18 cellular contexts compared by ENCODE assay signal in the genomic region with DNA sequence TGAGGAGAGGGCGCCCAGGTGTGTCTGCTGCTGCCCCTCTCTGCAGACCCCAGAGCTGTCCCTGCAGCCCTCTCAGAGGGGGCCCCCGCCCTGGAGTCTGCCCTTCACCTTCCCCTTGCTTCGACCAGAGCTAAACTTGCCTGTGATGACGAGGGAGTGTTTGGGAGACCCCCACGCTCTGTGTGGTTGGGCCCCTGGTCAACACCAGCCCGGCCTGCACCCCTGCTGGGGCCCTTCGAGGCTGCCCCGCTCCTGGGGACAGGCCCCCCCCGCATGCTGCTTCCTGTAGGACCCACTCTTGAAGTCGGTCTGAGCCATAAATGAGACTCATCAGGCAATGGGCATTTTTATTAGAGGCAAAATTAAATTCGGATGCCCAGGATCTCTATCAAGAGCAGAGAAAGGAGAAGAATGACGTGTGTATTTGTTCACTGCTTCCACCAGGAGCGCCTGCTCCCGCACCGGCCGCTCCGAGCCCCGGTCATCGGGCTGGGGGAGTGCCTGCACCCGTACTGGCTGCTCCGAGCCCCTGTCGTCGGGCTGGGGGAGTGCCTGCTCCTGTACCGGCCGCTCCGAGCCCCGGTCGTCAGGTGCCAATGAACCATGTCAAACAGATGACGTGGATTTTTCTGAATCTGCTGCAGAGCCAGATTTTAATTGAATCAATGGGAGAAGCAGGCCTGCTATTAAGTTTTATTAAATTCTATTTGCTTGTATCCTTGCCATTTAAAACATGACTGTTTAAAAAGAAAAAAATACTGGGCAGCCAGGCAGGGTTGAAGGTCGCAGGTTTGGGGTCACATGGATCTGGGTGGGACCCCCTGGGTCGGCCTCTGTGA. TPM values are rescaled to one million over a fixed set of nuclear protein-coding genes. Genes with fewer than 3 reads are reported as not detected.
DNase-seq lines count a peak whose midpoint lies in the region; ATAC-seq lines count a peak whose summit lies in the region.
"Had no signal": no experiment of that assay in that cellular context is flagged by ENCODE, and none has a peak within 500 bp of the region (broad histone marks: within the 10 kb centered on the region; RNA-seq: fewer than 3 reads in every experiment).

No MANE protein-coding gene starts in this region.

- H3K79me1 ChIP-seq in neuronal stem cell (ENCODE audit: low read depth, low read length), result peaks cover 2% of the 10 kb centered on the region

- H3K36me3 Mint-ChIP-seq in activated naive CD4-positive, alpha-beta T cell treated with anti-CD3 and anti-CD28 coated beads, Interleukin-2, amount 50 U/mL, for 24 hours, result peaks cover 6% of the 10 kb centered on the region

- peak overlapping the region; percentile 53 for H2AK5ac ChIP-seq in neuronal stem cell (ENCODE audit: low read depth, low read length)

- H3K36me3 ChIP-seq in H7 (replicated peaks; ENCODE audit: control insufficient read depth, insufficient read depth, low read length), result no peaks in the 10 kb centered on the region
- no peaks in the 10 kb centered on the region for H3K36me3 ChIP-seq in neuronal stem cell (replicated peaks in 1 of 2; ENCODE audit: control insufficient read depth in 2 of 2, insufficient read depth in 2 of 2, low read length in 2 of 2)
- H3K36me3 ChIP-seq: HAP-1 had no signal

- H2BK5ac ChIP-seq in neuronal stem cell (ENCODE audit: low read length), result no peak overlapping the region

- no peak for ATAC-seq in GM19351 (IDR thresholded peaks at IDR 0.05; ENCODE audit: unreplicated experiment)
- ATAC-seq: Panc1 had no signal

- no peaks in the 10 kb centered on the region for H3K27me3 Mint-ChIP-seq in activated naive CD4-positive, alpha-beta T cell treated with anti-CD3 and anti-CD28 coated beads, Interleukin-2, amount 50 U/mL, for 24 hours

- H3K27ac Mint-ChIP-seq in activated naive CD4-positive, alpha-beta T cell treated with anti-CD3 and anti-CD28 coated beads, Interleukin-2, amount 50 U/mL, for 24 hours, result no peak overlapping the region

- no peak overlapping the region for H3K4me3 ChIP-seq in H7 (ENCODE audit: insufficient read depth, low read depth, low read length)
- H3K4me3 ChIP-seq in neuronal stem cell (ENCODE audit: low read length in 2 of 2), result no peak overlapping the region
- H3K4me3 ChIP-seq: HAP-1 had no signal

- H2BK120ac ChIP-seq in neuronal stem cell (ENCODE audit: low read depth, low read length), result no peak overlapping the region

- no peak overlapping the region for H3K27ac ChIP-seq in neuronal stem cell (replicated peaks; ENCODE audit: low read length)

- H3K27me3 ChIP-seq in H7 (ENCODE audit: control insufficient read depth, insufficient read depth, low read length), result peaks cover 22% of the 10 kb centered on the region
- peaks cover 0 to 79% (median 18%) of the 10 kb centered on the region in 3 experiments for H3K27me3 ChIP-seq in neuronal stem cell (ENCODE audit: control insufficient read depth in 3 of 3, insufficient read depth in 3 of 3, low read depth in 1 of 3, low read length in 3 of 3)

- no peak overlapping the region for H2BK12ac ChIP-seq in neuronal stem cell (ENCODE audit: low read length)

- no peak overlapping the region for H4K8ac ChIP-seq in neuronal stem cell (ENCODE audit: low read depth, low read length)

- no CpG with 5 or more reads among the region's 31 CpGs for WGBS in neuronal stem cell (ENCODE audit: extremely low coverage in 2 of 2, insufficient read length in 2 of 2, insufficient replicate concordance in 1 of 2), 2 donors

- H2AFZ ChIP-seq in neuronal stem cell (ENCODE audit: low read length), result no peak overlapping the region

- H3K4me3 Mint-ChIP-seq in activated naive CD4-positive, alpha-beta T cell treated with anti-CD3 and anti-CD28 coated beads, Interleukin-2, amount 50 U/mL, for 24 hours, result peak overlapping the region; percentile 52

- no peak overlapping the region for H3K14ac ChIP-seq in neuronal stem cell (ENCODE audit: low read length)

- H3K4me2 ChIP-seq in neuronal stem cell (ENCODE audit: insufficient read depth, low read length, poor library complexity, severe bottlenecking), result no peak overlapping the region

- no peak for DNase-seq in activated naive CD4-positive, alpha-beta T cell treated with anti-CD3 and anti-CD28 coated beads, Interleukin-2, amount 50 U/mL, for 16 hours
- peak; percentile 85 for DNase-seq in H7
- DNase-seq in iPS-NIHi11 (ENCODE audit: low spot score), result peak; percentile 66
- no peak for DNase-seq in neuronal stem cell (ENCODE audit: low spot score)
- no peak for DNase-seq in SKM-1 treated with dmso at 0.1 percent for 144 hours (lab: John Stamatoyannopoulos, UW; ENCODE audit: unreplicated experiment)
- DNase-seq in nucleus accumbens (lab: John Stamatoyannopoulos, UW), result no peak
- DNase-seq: 8988T, EL, KBM-7, MM.1S, NCI-H1048, NCI-H1436 treated with DMSO at 0.1 percent for 48 hours, NCI-H1930, NCI-H69 had no signal

- no peak overlapping the region for H3K23ac ChIP-seq in neuronal stem cell (ENCODE audit: low read depth, low read length, poor library complexity)

- peaks cover 24% of the 10 kb centered on the region for H3K4me1 Mint-ChIP-seq in activated naive CD4-positive, alpha-beta T cell treated with anti-CD3 and anti-CD28 coated beads, Interleukin-2, amount 50 U/mL, for 24 hours

- no peak overlapping the region for H3K4ac ChIP-seq in neuronal stem cell (ENCODE audit: low read length)

- H2BK15ac ChIP-seq in neuronal stem cell (ENCODE audit: low read length), result no peak overlapping the region

- H3K4me1 ChIP-seq in neuronal stem cell (ENCODE audit: control insufficient read depth in 2 of 2, insufficient read depth in 1 of 2, low read depth in 1 of 2, low read length in 2 of 2), result peaks cover 0 to 15% of the 10 kb centered on the region in 2 donors

- H3K9ac ChIP-seq in neuronal stem cell (ENCODE audit: low read depth, low read length, poor library complexity), result no peak overlapping the region

- H3K18ac ChIP-seq in neuronal stem cell (ENCODE audit: low read length), result no peak overlapping the region

- H4K91ac ChIP-seq in neuronal stem cell (ENCODE audit: low read depth, low read length, poor library complexity), result no peak overlapping the region

- peaks cover 8 to 11% of the 10 kb centered on the region in 2 donors for H3K9me3 ChIP-seq in neuronal stem cell (replicated peaks in 1 of 2; ENCODE audit: control insufficient read depth in 2 of 2, insufficient read depth in 1 of 2, low read depth in 1 of 2, low read length in 2 of 2)

- H3K9me3 Mint-ChIP-seq in activated naive CD4-positive, alpha-beta T cell treated with anti-CD3 and anti-CD28 coated beads, Interleukin-2, amount 50 U/mL, for 24 hours, result no peaks in the 10 kb centered on the region

RNA-seq across cellular contexts. Expression of a gene that starts 47.7 kb away (rescaled TPM):
- total RNA-seq in H7 (2014; rRNA removed; shearing (Covaris generic)), result 26.0 and 29.1 TPM in 2 replicates
- polyA plus RNA-seq in neuronal stem cell (2013, experiment 1 of 2), result 24.2 TPM
- polyA plus RNA-seq in neuronal stem cell (2013, experiment 2 of 2), result 24.1 TPM

RNA-seq across cellular contexts. Expression of a gene that starts 47.8 kb away (rescaled TPM):
- 16.1 and 22.6 TPM in 2 replicates for total RNA-seq in H7 (2014; rRNA removed; shearing (Covaris generic))
- polyA plus RNA-seq in neuronal stem cell (2013, experiment 1 of 2), result 8.5 TPM
- polyA plus RNA-seq in neuronal stem cell (2013, experiment 2 of 2), result 8.6 TPM

Comparison
In these comparisons a context has a peak if more than half of its experiments do, and no peak if none do; other contexts are left out.
1. DNase-seq: peak in H7 (single experiment) and iPS-NIHi11 (single experiment); none in activated naive CD4-positive, alpha-beta T cell treated with anti-CD3 and anti-CD28 coated beads, Interleukin-2, amount 50 U/mL, for 16 hours (single experiment), neuronal stem cell (single experiment), SKM-1 treated with dmso at 0.1 percent for 144 hours (single experiment) and nucleus accumbens (0 of 56).